16 cellular contexts compared by ENCODE assay signal in genomic region chr5:111242606-111243005, GRCh38.
"Had no signal": no experiment of that assay in that cellular context is flagged by ENCODE, and none has a peak within 500 bp of the region (broad histone marks: within the 10 kb centered on the region; RNA-seq: fewer than 3 reads in every experiment).

No MANE protein-coding gene starts in this region.

- H3K27me3 ChIP-seq: ascending aorta, neural progenitor cell, thyroid gland had no signal

- H3K4me2 ChIP-seq: neural progenitor cell had no signal

- H3K9me3 ChIP-seq: ascending aorta, breast epithelium, gastroesophageal sphincter, lower lobe of right lung, right lobe of liver, thyroid gland had no signal

- H3K9ac ChIP-seq: neural progenitor cell had no signal

- ATAC-seq: gastroesophageal sphincter, left colon, lower lobe of right lung, right lobe of liver, SK-N-SH treated with all-trans-retinoic acid at 6 μM for 48 hours had no signal

- H3K4me3 ChIP-seq: ascending aorta, breast epithelium, gastroesophageal sphincter, lower lobe of right lung, neural progenitor cell, right lobe of liver, thyroid gland had no signal

- H3K27ac ChIP-seq: ascending aorta, breast epithelium, gastroesophageal sphincter, lower lobe of right lung, neural progenitor cell, right lobe of liver, thyroid gland, WERI-Rb-1 had no signal

- DNase-seq: activated CD4-positive, alpha-beta T cell treated with anti-CD3 and anti-CD28 coated beads for 4 hours; activated CD8-positive, alpha-beta memory T cell treated with anti-CD3 and anti-CD28 coated beads for 24 hours; endodermal cell; erythroblast; left colon; lower lobe of right lung; right lobe of liver; thyroid gland; WERI-Rb-1 had no signal

- H3K9me3 Mint-ChIP-seq: activated T-helper 2 cell treated with anti-CD3 and anti-CD28 coated beads, Interferon-gamma antibody, Interleukin-2, Interleukin-4, amounts not matched to agents 10 μg/mL and 5 μg/mL and 100 μg/mL, durations not matched to agents 14 hours and 24 hours and 36 hours; endodermal cell; neural progenitor cell; T-helper 1 cell treated with Interleukin-12 subunit alpha and Interleukin-12 subunit beta and Interleukin-4 antibody, amounts not matched to agents 30 μg/mL and 1 μg/mL, for 36 hours had no signal

- H3K36me3 Mint-ChIP-seq: neural progenitor cell had no signal

- H3K27ac Mint-ChIP-seq: activated T-helper 2 cell treated with anti-CD3 and anti-CD28 coated beads, Interferon-gamma antibody, Interleukin-2, Interleukin-4, amounts not matched to agents 10 μg/mL and 5 μg/mL and 100 μg/mL, durations not matched to agents 14 hours and 24 hours and 36 hours; endodermal cell; neural progenitor cell; T-helper 1 cell treated with Interleukin-12 subunit alpha and Interleukin-12 subunit beta and Interleukin-4 antibody, amounts not matched to agents 30 μg/mL and 1 μg/mL, for 36 hours had no signal

- H3K36me3 ChIP-seq: ascending aorta, breast epithelium, gastroesophageal sphincter, lower lobe of right lung, neural progenitor cell, right lobe of liver, thyroid gland, WERI-Rb-1 had no signal

- H3K4me1 ChIP-seq: ascending aorta, breast epithelium, gastroesophageal sphincter, lower lobe of right lung, neural progenitor cell, right lobe of liver, thyroid gland had no signal

- H3K4me3 Mint-ChIP-seq: endodermal cell; neural progenitor cell; T-helper 1 cell treated with Interleukin-12 subunit alpha and Interleukin-12 subunit beta and Interleukin-4 antibody, amounts not matched to agents 30 μg/mL and 1 μg/mL, for 36 hours had no signal

- H2AFZ ChIP-seq: neural progenitor cell had no signal
